In the genomic region with DNA sequence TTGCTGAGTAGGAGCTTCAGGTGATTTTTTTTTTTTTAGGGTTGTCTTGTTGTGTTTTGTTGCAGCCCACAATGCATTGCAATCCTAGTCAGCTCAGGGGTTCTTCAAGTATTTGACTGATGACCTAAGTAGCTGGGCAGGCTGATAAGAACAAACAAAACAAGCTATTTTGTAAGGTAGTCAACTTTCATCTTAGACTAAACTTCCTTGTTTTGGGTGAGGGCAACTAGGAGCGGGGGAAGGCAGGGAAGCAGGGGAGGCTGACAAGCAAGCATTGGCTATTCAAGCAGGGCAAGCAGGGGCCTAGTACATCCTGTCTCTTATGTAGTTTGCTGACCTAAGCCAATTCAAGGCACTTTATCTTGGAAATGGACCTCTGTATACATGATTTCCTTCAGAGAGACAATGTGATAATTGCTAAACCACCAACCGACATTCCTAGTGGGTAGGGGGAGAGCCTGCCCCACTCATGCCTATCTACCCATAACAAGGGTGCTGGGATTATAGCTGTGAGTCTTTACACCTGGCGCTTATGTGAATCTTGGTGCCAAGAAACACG, we compare ENCODE assay signal across 25 cellular contexts.
DNase-seq lines count a peak whose midpoint lies in the region; ATAC-seq, FAIRE-seq and TF ChIP-seq lines count a peak whose summit lies in the region.
"Had no signal": no experiment of that assay in that cellular context is flagged by ENCODE, and none has a peak within 500 bp of the region (broad histone marks: within the 10 kb centered on the region; RNA-seq: fewer than 3 reads in every experiment).

No MANE protein-coding gene starts in this region.

- H3K27ac Mint-ChIP-seq in stimulated activated naive CD8-positive, alpha-beta T cell treated with anti-CD3 and anti-CD28 coated beads, Interleukin-15, amount 100 ng/mL, for 72 hours: no peak overlapping the region
- H3K27ac Mint-ChIP-seq: HFFc6 had no signal

- no peak overlapping the region for H2BK5ac ChIP-seq in mesendoderm (ENCODE audit: low read length)

- peaks cover 7% of the 10 kb centered on the region for H3K4me1 Mint-ChIP-seq in stimulated activated naive CD8-positive, alpha-beta T cell treated with anti-CD3 and anti-CD28 coated beads, Interleukin-15, amount 100 ng/mL, for 72 hours

- no peak overlapping the region for H3K4me3 ChIP-seq in endothelial cell of umbilical vein (replicated peaks in 1 of 3; ENCODE audit: insufficient read depth in 1 of 3, low read depth in 1 of 3, low read length in 3 of 3)
- no peak overlapping the region for H3K4me3 ChIP-seq in mesendoderm (ENCODE audit: low read length)

- no peaks in the 10 kb centered on the region for H4K20me1 ChIP-seq in endothelial cell of umbilical vein (replicated peaks; ENCODE audit: control insufficient read depth, extremely low read depth, insufficient read depth, low read length)

- CTCF ChIA-PET in endothelial cell of umbilical vein (lab: Charles Lee) (no interaction called here), HEK293T (lab: Yijun Ruan, JAX) (interaction anchor here (0.6 kb wide), 1 partner anchor 96 kb away, joined by 4 read pairs; no protein-coding TSS in a partner anchor)

- H3K27ac ChIP-seq in endothelial cell of umbilical vein (ENCODE audit: insufficient read depth, low read depth, low read length) (no peak overlapping the region), mesendoderm (ENCODE audit: low read depth, low read length) (no peak overlapping the region)
- H3K27ac ChIP-seq: C4-2B, HL-60 had no signal

- H3K79me1 ChIP-seq in mesendoderm (ENCODE audit: low read length): no peaks in the 10 kb centered on the region

- no peaks in the 10 kb centered on the region for H3K9me3 ChIP-seq in endothelial cell of umbilical vein (replicated peaks; ENCODE audit: control insufficient read depth, insufficient read depth, low read length)

- no peak overlapping the region for H4K5ac ChIP-seq in mesendoderm (ENCODE audit: low read length)

- H3K27me3 ChIP-seq in endothelial cell of umbilical vein (ENCODE audit: control insufficient read depth in 2 of 2, insufficient read depth in 2 of 2, low read length in 2 of 2): no peaks in the 10 kb centered on the region
- H3K27me3 ChIP-seq in mesendoderm (ENCODE audit: insufficient read depth, low read length, poor library complexity): no peaks in the 10 kb centered on the region

- no peak for TF ChIP-seq CTCF in endothelial cell of umbilical vein (IDR thresholded peaks at IDR 0.05; ENCODE audit: extremely low read depth in 1 of 2, insufficient read depth in 1 of 2, low read depth in 1 of 2, low read length in 2 of 2)

- H3K9me3 Mint-ChIP-seq in stimulated activated naive CD8-positive, alpha-beta T cell treated with anti-CD3 and anti-CD28 coated beads, Interleukin-15, amount 100 ng/mL, for 72 hours: peaks cover 0 to 9% of the 10 kb centered on the region in 2 donors
- H3K9me3 Mint-ChIP-seq: HFFc6 had no signal

- H3K4me1 ChIP-seq in endothelial cell of umbilical vein (ENCODE audit: control insufficient read depth, extremely low read depth, insufficient read depth, low read length): peaks cover 18% of the 10 kb centered on the region
- H3K4me1 ChIP-seq in mesendoderm (ENCODE audit: control insufficient read depth, low read depth, low read length): no peaks in the 10 kb centered on the region

- no peak overlapping the region for H3K9ac ChIP-seq in endothelial cell of umbilical vein (replicated peaks; ENCODE audit: extremely low read depth, insufficient read depth, low read length)
- no peak overlapping the region for H3K9ac ChIP-seq in mesendoderm (ENCODE audit: low read length)

- no peak overlapping the region for H3K4ac ChIP-seq in mesendoderm (ENCODE audit: low read depth, low read length)

- no peak overlapping the region for H2AK5ac ChIP-seq in mesendoderm (ENCODE audit: low read length)

- no peak for ATAC-seq in stimulated activated naive CD8-positive, alpha-beta T cell treated with anti-CD3 and anti-CD28 coated beads, Interleukin-15, amount 100 ng/mL, for 72 hours
- ATAC-seq: HepG2 had no signal

- no peak overlapping the region for H4K8ac ChIP-seq in mesendoderm (ENCODE audit: low read depth, low read length)

- peaks cover 22% of the 10 kb centered on the region for H3K27me3 Mint-ChIP-seq in stimulated activated naive CD8-positive, alpha-beta T cell treated with anti-CD3 and anti-CD28 coated beads, Interleukin-15, amount 100 ng/mL, for 72 hours

- no TSS peak for BruUV-seq in endothelial cell of umbilical vein (replicated peaks; lab: Mats Ljungman, UMichigan)

- no peak overlapping the region for H2BK15ac ChIP-seq in mesendoderm (replicated peaks; ENCODE audit: low read depth)

- H3K79me2 ChIP-seq in endothelial cell of umbilical vein (ENCODE audit: control insufficient read depth, insufficient read depth, low read length): no peaks in the 10 kb centered on the region
- H3K79me2 ChIP-seq in mesendoderm (ENCODE audit: control insufficient read depth, insufficient read depth, low read length): no peaks in the 10 kb centered on the region

- intact Hi-C loops in endothelial cell of umbilical vein (cut with micrococcal nuclease): no loop called here

- FAIRE-seq in endothelial cell of umbilical vein (lab: Jason Lieb, UNC): no peak
- FAIRE-seq: HepG2 had no signal

- peak overlapping the region; percentile 47 for H2AFZ ChIP-seq in endothelial cell of umbilical vein (ENCODE audit: low read depth, low read length)

- dilution Hi-C loops in endothelial cell of umbilical vein (cut with MboI; ENCODE audit: extremely low pct_ligation_motif_present, low sequenced_read_pairs): no loop called here

- H3K56ac ChIP-seq in mesendoderm (ENCODE audit: low read length): no peak overlapping the region

- no peaks in the 10 kb centered on the region for H3K9me1 ChIP-seq in endothelial cell of umbilical vein (replicated peaks; ENCODE audit: control insufficient read depth, extremely low read depth, insufficient read depth, low read length)

- no peak overlapping the region for H3K4me2 ChIP-seq in endothelial cell of umbilical vein (ENCODE audit: insufficient read depth, low read length)
- no peak overlapping the region for H3K4me2 ChIP-seq in mesendoderm (ENCODE audit: low read length)

- H2BK120ac ChIP-seq in mesendoderm (ENCODE audit: low read depth, low read length): no peak overlapping the region

- no peak overlapping the region for H3K18ac ChIP-seq in mesendoderm (ENCODE audit: low read length)

- POLR2A ChIA-PET in endothelial cell of umbilical vein (lab: Charles Lee) (no interaction called here), HEK293T (lab: Yijun Ruan, JAX) (no interaction called here)

- no CpG with 5 or more reads among the region's 4 CpGs for WGBS in mesendoderm (ENCODE audit: extremely low coverage, insufficient coverage, low lambda C conversion rate)

- in situ Hi-C loops in Caki2 (cut with HindIII; ENCODE audit: low pct_unique_long_range_greater_than_20kb, low sequenced_read_pairs): no loop called here

- H3K4me3 Mint-ChIP-seq in stimulated activated naive CD8-positive, alpha-beta T cell treated with anti-CD3 and anti-CD28 coated beads, Interleukin-15, amount 100 ng/mL, for 72 hours: no peak overlapping the region
- H3K4me3 Mint-ChIP-seq: HFFc6 had no signal

- peak; percentile 31 for DNase-seq in Caki2 (ENCODE audit: low read depth)
- DNase-seq in OCI-M1 (lab: John Stamatoyannopoulos, UW): peak; percentile 12
- peak; percentile 63 for DNase-seq in endothelial cell of umbilical vein (ENCODE audit: low read depth, low spot score)
- peak; percentile 23 for DNase-seq in mesendoderm
- no peak for DNase-seq in stimulated activated naive CD8-positive, alpha-beta T cell treated with anti-CD3 and anti-CD28 coated beads, Interleukin-15, amount 100 ng/mL, for 72 hours
- no peak for DNase-seq in HEK293T (ENCODE audit: extremely low spot score)
- DNase-seq in cortex of kidney (lab: John Stamatoyannopoulos, UW): no peak
- DNase-seq in stimulated activated CD4-positive, alpha-beta T cell treated with anti-CD3 and anti-CD28 coated beads, Interleukin-1b, Interleukin-23, amount 100 ng/mL, for 48 hours: no peak
- DNase-seq: DMS 273 treated with DMSO at 0.1 percent for 48 hours, DMS79 treated with DMSO at 0.1 percent for 48 hours, H7, HFFc6, KG1, MV-4-11, NCI-H1105 treated with DMSO at 0.1 percent for 48 hours, NCI-H1694, NCI-H2081 treated with DMSO at 0.1 percent for 48 hours, NCI-H2171 treated with DMSO at 0.1 percent for 48 hours, NCI-H446, NCI-H526, RPMI8226, SHP77 had no signal

- H3K23ac ChIP-seq in mesendoderm (ENCODE audit: low read length): no peak overlapping the region

- H3K36me3 ChIP-seq in endothelial cell of umbilical vein (ENCODE audit: control insufficient read depth in 2 of 2, extremely low read depth in 1 of 2, insufficient read depth in 2 of 2, low read length in 2 of 2) (no peaks in the 10 kb centered on the region), mesendoderm (ENCODE audit: control insufficient read depth, insufficient read depth, low read length) (no peaks in the 10 kb centered on the region)

- no peak for TF ChIP-seq POLR2A in endothelial cell of umbilical vein (IDR thresholded peaks at IDR 0.05; ENCODE audit: low read depth, low read length)

TF ChIP-seq in endothelial cell of umbilical vein, 7 proteins besides CTCF, POLR2A, EP300 and RAD21 (continues in another document):
- TF ChIP-seq MAX (IDR thresholded peaks at IDR 0.05; ENCODE audit: insufficient read depth, insufficient read length): no peak
- TF ChIP-seq GATA2 (IDR thresholded peaks at IDR 0.05; ENCODE audit: insufficient read depth, insufficient read length, low read depth, low read length): no peak
- TF ChIP-seq JUN (IDR thresholded peaks at IDR 0.05; ENCODE audit: borderline replicate concordance, insufficient read depth, insufficient read length, low read depth): no peak
- no peak for TF ChIP-seq FOS (IDR thresholded peaks at IDR 0.05; ENCODE audit: borderline replicate concordance, insufficient read depth, low read length)
- no peak for TF ChIP-seq POLR2AphosphoS5 (IDR thresholded peaks at IDR 0.05; ENCODE audit: insufficient read depth, low read depth, low read length)

TF ChIP-seq in HEK293T, 16 proteins besides CTCF, POLR2A, EP300 and RAD21 (continues in another document):
- no peak for TF ChIP-seq BHLHE40 (IDR thresholded peaks at IDR 0.05; ENCODE audit: borderline replicate concordance)
- TF ChIP-seq NFRKB (IDR thresholded peaks at IDR 0.05): no peak
- TF ChIP-seq ELF4 (IDR thresholded peaks at IDR 0.05): no peak
- TF ChIP-seq SP1 (IDR thresholded peaks at IDR 0.05): no peak
- no peak for TF ChIP-seq ARNT (IDR thresholded peaks at IDR 0.05)
- TF ChIP-seq L3MBTL2 (conservative IDR thresholded peaks at IDR 0.05): no peak
- no peak for TF ChIP-seq FOXM1 (IDR thresholded peaks at IDR 0.05; ENCODE audit: borderline replicate concordance)
- no peak for TF ChIP-seq FOXA1 (IDR thresholded peaks at IDR 0.05)
- no peak for TF ChIP-seq HDGF (IDR thresholded peaks at IDR 0.05; ENCODE audit: borderline replicate concordance)

Comparison
In these comparisons a context has a peak if more than half of its experiments do, and no peak if none do; other contexts are left out.
1. DNase-seq: peak in Caki2 (single experiment), OCI-M1 (single experiment), endothelial cell of umbilical vein (single experiment) and mesendoderm (single experiment); none in stimulated activated naive CD8-positive, alpha-beta T cell treated with anti-CD3 and anti-CD28 coated beads, Interleukin-15, amount 100 ng/mL, for 72 hours (0 of 2), HEK293T (single experiment), cortex of kidney (single experiment) and stimulated activated CD4-positive, alpha-beta T cell treated with anti-CD3 and anti-CD28 coated beads, Interleukin-1b, Interleukin-23, amount 100 ng/mL, for 48 hours (single experiment).